In genomic region chr6:15184441-15184861, GRCh38 we compare ENCODE assay signal across 1 cellular context.
TF ChIP-seq lines count a peak whose summit lies in the region.

No MANE protein-coding gene starts in this region.

TF ChIP-seq in GM23338, 12 proteins besides CTCF, POLR2A, EP300 and RAD21 (continued from another document):
- TF ChIP-seq ZNF462 (CRISPR knock-in tag; IDR thresholded peaks at IDR 0.05) (no peak), ETS1 (IDR thresholded peaks at IDR 0.05) (no peak), POLR2AphosphoS5 (IDR thresholded peaks at IDR 0.05; ENCODE audit: low read depth) (no peak)
